8 cellular contexts compared by ENCODE assay signal in genomic region chr1:39132505-39133339, GRCh38.
DNase-seq lines count a peak whose midpoint lies in the region; ATAC-seq and TF ChIP-seq lines count a peak whose summit lies in the region.

No MANE protein-coding gene starts in this region.

- H3K4me1 ChIP-seq in naive thymus-derived CD4-positive, alpha-beta T cell (ENCODE audit: control insufficient read depth in 2 of 2, insufficient read depth in 2 of 2, low read length in 2 of 2), result no peaks in the 10 kb centered on the region

- DNase-seq in HFFc6, result peak; percentile 14
- peak; percentile 40 for DNase-seq in WERI-Rb-1
- DNase-seq in hepatic stellate cell (ENCODE audit: low spot score), result peak; percentile 74
- DNase-seq in retina, result peak; percentile 29
- DNase-seq in naive thymus-derived CD4-positive, alpha-beta T cell, result no peak

- H3K27me3 Mint-ChIP-seq in HFFc6 (ENCODE audit: insufficient read depth), result peaks cover 3% of the 10 kb centered on the region; the same call in 1 of the 2 replicates
- peaks cover 0 to 3% (median 0%) of the 10 kb centered on the region in 5 donors for H3K27me3 Mint-ChIP-seq in naive thymus-derived CD4-positive, alpha-beta T cell

- no peaks in the 10 kb centered on the region for H3K36me3 ChIP-seq in WERI-Rb-1
- no peaks in the 10 kb centered on the region for H3K36me3 ChIP-seq in naive thymus-derived CD4-positive, alpha-beta T cell (ENCODE audit: control insufficient read depth in 2 of 3, insufficient read depth in 3 of 3, low read length in 3 of 3)

- H3K27ac Mint-ChIP-seq in HFFc6, result peak overlapping the region; percentile 76
- no peak overlapping the region for H3K27ac Mint-ChIP-seq in naive thymus-derived CD4-positive, alpha-beta T cell

- no peak overlapping the region for H3K27ac ChIP-seq in WERI-Rb-1
- H3K27ac ChIP-seq in naive thymus-derived CD4-positive, alpha-beta T cell (ENCODE audit: low read depth, low read length), result no peak overlapping the region

- no peak overlapping the region for H3K4me3 ChIP-seq in WERI-Rb-1 (ENCODE audit: low read depth, low read length)
- no peak overlapping the region for H3K4me3 ChIP-seq in naive thymus-derived CD4-positive, alpha-beta T cell (ENCODE audit: low read length)

- TF ChIP-seq CTCF in HFFc6 (IDR thresholded peaks at IDR 0.05) (peak; percentile 25; the same call in 1 of the 2 replicates), WERI-Rb-1 (IDR thresholded peaks at IDR 0.05; ENCODE audit: low read depth, low read length) (no peak)

- no peaks in the 10 kb centered on the region for H3K9me3 ChIP-seq in WERI-Rb-1 (ENCODE audit: severe bottlenecking)
- no peaks in the 10 kb centered on the region for H3K9me3 ChIP-seq in naive thymus-derived CD4-positive, alpha-beta T cell (ENCODE audit: control insufficient read depth in 2 of 3, low read length in 3 of 3)

- H3K27me3 ChIP-seq in WERI-Rb-1 (ENCODE audit: insufficient read depth, low read depth, severe bottlenecking), result no peaks in the 10 kb centered on the region
- no peaks in the 10 kb centered on the region for H3K27me3 ChIP-seq in naive thymus-derived CD4-positive, alpha-beta T cell (ENCODE audit: control insufficient read depth in 2 of 2, insufficient read depth in 2 of 2, low read length in 2 of 2)

- CTCF ChIA-PET in naive thymus-derived CD4-positive, alpha-beta T cell (lab: Charles Lee), result interaction anchor here (1.0 kb wide), 1 partner anchor 126 kb away, joined by 3 read pairs; no protein-coding TSS in a partner anchor

- H3K4me1 Mint-ChIP-seq in HFFc6 (ENCODE audit: low read depth), result peaks cover 69% of the 10 kb centered on the region
- H3K4me1 Mint-ChIP-seq in naive thymus-derived CD4-positive, alpha-beta T cell, result peaks cover 0 to 17% (median 8%) of the 10 kb centered on the region in 7 donors

- H3K36me3 Mint-ChIP-seq in HFFc6 (ENCODE audit: low read depth), result no peaks in the 10 kb centered on the region
- no peaks in the 10 kb centered on the region for H3K36me3 Mint-ChIP-seq in naive thymus-derived CD4-positive, alpha-beta T cell

- no peaks in the 10 kb centered on the region for H3K9me3 Mint-ChIP-seq in HFFc6
- H3K9me3 Mint-ChIP-seq in naive thymus-derived CD4-positive, alpha-beta T cell, result no peaks in the 10 kb centered on the region

- intact Hi-C loops in naive thymus-derived CD4-positive, alpha-beta T cell (cut with micrococcal nuclease), result no loop called here

- peak overlapping the region; percentile 14 for H3K4me3 Mint-ChIP-seq in HFFc6
- no peak overlapping the region for H3K4me3 Mint-ChIP-seq in naive thymus-derived CD4-positive, alpha-beta T cell

- ATAC-seq in GM19328 (IDR thresholded peaks at IDR 0.05; ENCODE audit: unreplicated experiment) (no peak), HG02884 (IDR thresholded peaks at IDR 0.05; ENCODE audit: unreplicated experiment) (no peak), HG03432 (IDR thresholded peaks at IDR 0.05; ENCODE audit: unreplicated experiment) (no peak)
- ATAC-seq in naive thymus-derived CD4-positive, alpha-beta T cell, result no peak

- POLR2A ChIA-PET in naive thymus-derived CD4-positive, alpha-beta T cell (lab: Charles Lee), result no interaction called here

Comparison
In these comparisons a context has a peak if more than half of its experiments do, and no peak if none do; other contexts are left out.
1. DNase-seq: peak in HFFc6 (single experiment), WERI-Rb-1 (single experiment), hepatic stellate cell (single experiment) and retina (single experiment); none in naive thymus-derived CD4-positive, alpha-beta T cell (0 of 9).